ENCODE assay signal across 1 cellular context in the genomic region with DNA sequence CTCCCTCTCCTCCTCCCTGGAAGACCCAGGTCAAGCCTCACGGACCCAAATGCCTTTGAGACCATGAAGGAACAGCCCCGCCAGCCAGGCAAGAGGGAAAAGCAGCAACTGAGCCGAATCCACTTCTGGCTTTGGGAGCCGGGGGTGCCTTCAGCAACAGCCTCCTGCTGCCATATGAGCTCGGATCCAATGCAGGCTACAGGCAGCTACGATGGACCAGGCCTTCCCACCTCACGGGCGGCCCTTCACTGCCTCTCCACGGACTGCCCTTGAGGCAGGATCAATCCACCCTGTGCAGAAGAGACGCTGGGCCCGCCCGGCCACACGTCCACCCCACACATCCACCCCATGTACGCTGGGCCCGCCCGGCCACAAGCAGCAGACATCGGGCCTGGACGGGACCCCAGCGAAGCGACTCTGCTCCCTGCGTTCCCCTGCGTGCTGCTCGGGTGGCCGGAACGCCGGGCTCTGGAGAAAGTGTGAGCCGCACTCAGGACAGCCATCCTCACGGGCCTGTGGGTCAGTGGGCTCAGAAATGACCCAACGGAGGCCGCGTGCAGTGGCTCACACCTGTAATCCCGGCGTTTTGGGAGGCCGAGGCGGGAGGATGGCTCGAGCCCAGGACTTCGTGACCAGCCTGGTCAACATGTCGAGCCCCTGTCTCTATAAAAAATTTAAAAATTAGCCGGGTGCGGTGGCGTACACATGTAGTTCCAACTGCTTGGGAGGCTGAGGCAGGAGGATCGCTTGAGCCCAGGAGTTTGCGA.
TF ChIP-seq lines count a peak whose summit lies in the region.

No MANE protein-coding gene starts in this region.

TF ChIP-seq in K562, 482 proteins besides CTCF, POLR2A, EP300 and RAD21:
- TF ChIP-seq KLF1 (tag; IDR thresholded peaks at IDR 0.05) = no peak
- TF ChIP-seq FIP1L1 (IDR thresholded peaks at IDR 0.05; ENCODE audit: low read depth, low read length, poor library complexity, severe bottlenecking) = no peak
- TF ChIP-seq COPS2 (conservative IDR thresholded peaks at IDR 0.05) = no peak
- TF ChIP-seq SLC30A9 (CRISPR knock-in tag; IDR thresholded peaks at IDR 0.05) = no peak
- TF ChIP-seq, protein P1, sequence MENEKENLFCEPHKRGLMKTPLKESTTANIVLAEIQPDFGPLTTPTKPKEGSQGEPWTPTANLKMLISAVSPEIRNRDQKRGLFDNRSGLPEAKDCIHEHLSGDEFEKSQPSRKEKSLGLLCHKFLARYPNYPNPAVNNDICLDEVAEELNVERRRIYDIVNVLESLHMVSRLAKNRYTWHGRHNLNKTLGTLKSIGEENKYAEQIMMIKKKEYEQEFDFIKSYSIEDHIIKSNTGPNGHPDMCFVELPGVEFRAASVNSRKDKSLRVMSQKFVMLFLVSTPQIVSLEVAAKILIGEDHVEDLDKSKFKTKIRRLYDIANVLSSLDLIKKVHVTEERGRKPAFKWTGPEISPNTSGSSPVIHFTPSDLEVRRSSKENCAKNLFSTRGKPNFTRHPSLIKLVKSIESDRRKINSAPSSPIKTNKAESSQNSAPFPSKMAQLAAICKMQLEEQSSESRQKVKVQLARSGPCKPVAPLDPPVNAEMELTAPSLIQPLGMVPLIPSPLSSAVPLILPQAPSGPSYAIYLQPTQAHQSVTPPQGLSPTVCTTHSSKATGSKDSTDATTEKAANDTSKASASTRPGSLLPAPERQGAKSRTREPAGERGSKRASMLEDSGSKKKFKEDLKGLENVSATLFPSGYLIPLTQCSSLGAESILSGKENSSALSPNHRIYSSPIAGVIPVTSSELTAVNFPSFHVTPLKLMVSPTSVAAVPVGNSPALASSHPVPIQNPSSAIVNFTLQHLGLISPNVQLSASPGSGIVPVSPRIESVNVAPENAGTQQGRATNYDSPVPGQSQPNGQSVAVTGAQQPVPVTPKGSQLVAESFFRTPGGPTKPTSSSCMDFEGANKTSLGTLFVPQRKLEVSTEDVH (IDR thresholded peaks at IDR 0.05; ENCODE audit: low read depth, partially characterized antibody) = no peak
- TF ChIP-seq TBP (optimal IDR thresholded peaks at IDR 0.05; ENCODE audit: low read depth, low read length) = no peak
- no peak for TF ChIP-seq HNRNPL (IDR thresholded peaks at IDR 0.05; ENCODE audit: low read depth, low read length)
- no peak for TF ChIP-seq ESRRB (CRISPR knock-in tag; IDR thresholded peaks at IDR 0.05; ENCODE audit: borderline replicate concordance)
- no peak for TF ChIP-seq ZZZ3 (IDR thresholded peaks at IDR 0.05)
- TF ChIP-seq ZNF212 (CRISPR knock-in tag; IDR thresholded peaks at IDR 0.05) = no peak
- TF ChIP-seq L3MBTL2 (IDR thresholded peaks at IDR 0.05) = no peak
- TF ChIP-seq ZNF174 (CRISPR knock-in tag; IDR thresholded peaks at IDR 0.05) = no peak
- TF ChIP-seq, protein P2, sequence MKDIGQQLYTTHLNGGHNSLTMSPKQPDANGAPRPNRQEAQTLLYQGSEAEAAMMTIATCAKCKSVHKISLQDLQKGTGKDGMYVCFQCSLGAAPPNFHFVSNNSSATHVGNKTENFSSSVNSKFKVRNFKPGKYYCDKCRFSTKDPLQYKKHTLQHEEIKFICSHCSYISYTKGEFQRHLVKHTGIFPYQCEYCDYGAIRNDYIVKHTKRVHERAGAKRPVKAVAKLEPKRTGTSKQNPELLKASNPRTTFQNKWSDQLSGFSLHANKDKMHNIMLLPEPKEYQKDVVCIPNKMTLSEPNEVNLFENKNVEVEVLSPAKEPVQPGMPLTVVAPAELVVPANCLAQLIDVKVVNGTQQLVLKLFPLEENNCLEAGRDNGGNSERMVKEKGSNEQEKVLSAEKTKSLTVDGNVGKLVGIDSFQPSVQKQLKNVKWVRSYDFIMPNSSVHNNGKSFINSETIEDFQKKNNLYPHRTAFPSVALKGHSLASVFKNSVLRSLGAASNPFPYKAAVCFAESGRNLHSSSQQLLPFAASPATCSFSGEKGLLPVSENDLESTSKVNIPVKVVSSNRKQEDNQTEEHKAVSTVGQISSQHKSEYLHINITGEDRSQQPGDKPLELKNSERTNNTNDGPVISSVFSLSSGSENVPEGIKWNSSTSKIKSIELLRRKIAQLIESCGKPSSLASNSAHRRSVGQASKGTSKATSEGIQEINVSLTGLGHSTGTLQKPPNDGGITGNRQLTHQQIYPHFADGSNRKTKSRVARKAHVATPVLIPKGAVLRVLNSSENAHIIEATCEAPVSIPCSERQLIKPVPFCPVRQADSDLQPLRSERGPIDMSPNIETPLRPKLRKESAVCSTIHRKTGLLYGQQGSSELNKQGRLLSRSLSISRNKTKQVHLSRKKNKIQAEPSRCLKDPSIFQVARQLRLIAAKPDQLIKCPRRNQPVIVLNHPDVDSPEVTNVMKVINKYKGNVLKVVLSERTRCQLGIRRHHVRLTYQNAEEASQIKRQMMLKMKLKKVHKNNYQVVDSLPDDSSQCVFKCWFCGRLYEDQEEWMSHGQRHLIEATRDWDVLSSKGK (CRISPR knock-in tag; IDR thresholded peaks at IDR 0.05) = no peak
- TF ChIP-seq, protein P3, sequence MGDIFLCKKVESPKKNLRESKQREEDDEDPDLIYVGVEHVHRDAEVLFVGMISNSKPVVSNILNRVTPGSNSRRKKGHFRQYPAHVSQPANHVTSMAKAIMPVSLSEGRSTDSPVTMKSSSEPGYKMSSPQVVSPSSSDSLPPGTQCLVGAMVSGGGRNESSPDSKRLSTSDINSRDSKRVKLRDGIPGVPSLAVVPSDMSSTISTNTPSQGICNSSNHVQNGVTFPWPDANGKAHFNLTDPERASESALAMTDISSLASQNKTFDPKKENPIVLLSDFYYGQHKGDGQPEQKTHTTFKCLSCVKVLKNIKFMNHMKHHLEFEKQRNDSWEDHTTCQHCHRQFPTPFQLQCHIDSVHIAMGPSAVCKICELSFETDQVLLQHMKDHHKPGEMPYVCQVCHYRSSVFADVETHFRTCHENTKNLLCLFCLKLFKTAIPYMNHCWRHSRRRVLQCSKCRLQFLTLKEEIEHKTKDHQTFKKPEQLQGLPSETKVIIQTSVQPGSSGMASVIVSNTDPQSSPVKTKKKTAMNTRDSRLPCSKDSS (IDR thresholded peaks at IDR 0.05; ENCODE audit: low read depth, partially characterized antibody) = no peak
- no peak for TF ChIP-seq GABPA (tag; conservative IDR thresholded peaks at IDR 0.05; ENCODE audit: low read depth)
- TF ChIP-seq HIVEP1 (CRISPR knock-in tag; IDR thresholded peaks at IDR 0.05) = no peak
- TF ChIP-seq SNRNP70 (optimal IDR thresholded peaks at IDR 0.05; ENCODE audit: low read depth, low read length) = no peak
- TF ChIP-seq MTF1 (CRISPR knock-in tag; IDR thresholded peaks at IDR 0.05; ENCODE audit: borderline replicate concordance) = no peak
- no peak for TF ChIP-seq NFATC3 (IDR thresholded peaks at IDR 0.05)
- TF ChIP-seq HCFC1 (IDR thresholded peaks at IDR 0.05; ENCODE audit: low read depth, low read length) = no peak
